In the genomic region with DNA sequence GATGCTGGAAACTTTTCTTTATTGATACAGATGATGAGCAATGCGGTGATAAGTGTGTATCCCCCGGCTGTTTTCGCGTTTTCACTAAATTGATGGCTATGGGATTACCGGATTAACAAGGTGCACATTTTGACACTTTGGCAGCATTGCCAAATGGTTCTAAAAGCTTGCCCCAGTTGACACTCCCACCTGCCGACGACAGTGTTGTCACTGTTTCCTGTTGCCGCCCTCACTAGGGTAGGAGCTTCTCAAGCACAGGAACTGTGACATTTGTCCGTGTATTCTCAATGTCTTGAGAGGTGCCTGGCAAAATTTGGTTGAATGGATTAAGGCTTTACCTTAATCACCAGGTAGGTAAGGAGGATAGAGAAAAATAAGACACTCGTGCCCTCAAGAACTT, we compare ENCODE assay signal across 8 cellular contexts. TPM values are rescaled to one million over a fixed set of nuclear protein-coding genes. Genes with fewer than 3 reads are reported as not detected.
DNase-seq lines count a peak whose midpoint lies in the region; ATAC-seq and TF ChIP-seq lines count a peak whose summit lies in the region.

No MANE protein-coding gene starts in this region.

- H3K36me3 Mint-ChIP-seq in CD14-positive monocyte (peaks cover 36 to 46% of the 10 kb centered on the region in 2 donors), type B pancreatic cell (peaks cover 5% of the 10 kb centered on the region)

- peak overlapping the region; percentile 73 to 86 for H3K4me3 Mint-ChIP-seq in CD14-positive monocyte
- no peak overlapping the region for H3K4me3 Mint-ChIP-seq in type B pancreatic cell

- H3K9me3 Mint-ChIP-seq in CD14-positive monocyte = no peaks in the 10 kb centered on the region
- H3K9me3 Mint-ChIP-seq in type B pancreatic cell = no peaks in the 10 kb centered on the region

- H3K27me3 Mint-ChIP-seq in CD14-positive monocyte (ENCODE audit: low read depth in 3 of 3) = peaks cover 0 to 5% (median 0%) of the 10 kb centered on the region in 3 donors
- H3K27me3 Mint-ChIP-seq in type B pancreatic cell = no peaks in the 10 kb centered on the region

- no peak for TF ChIP-seq CTCF in CD14-positive monocyte (IDR thresholded peaks at IDR 0.05)
- TF ChIP-seq CTCF in type B pancreatic cell (conservative IDR thresholded peaks at IDR 0.05) = no peak

- DNase-seq in CD14-positive monocyte (ENCODE audit: low spot score) = peak; percentile 88
- peak; percentile 81 for DNase-seq in NAMALWA (ENCODE audit: low spot score)
- peak; percentile 57 for DNase-seq in activated CD8-positive, alpha-beta memory T cell treated with anti-CD3 and anti-CD28 coated beads, Interleukin-2, amount 50 U/mL, for 24 hours (ENCODE audit: extremely low read depth)
- peak; percentile 16 to 48 for DNase-seq in lung microvascular endothelial cell (ENCODE audit: low read depth in 2 of 2)
- no peak for DNase-seq in type B pancreatic cell (ENCODE audit: extremely low spot score, unreplicated experiment)
- no peak for DNase-seq in nucleus accumbens (lab: John Stamatoyannopoulos, UW)
- DNase-seq in DMS 273 (lab: John Stamatoyannopoulos, UW; ENCODE audit: unreplicated experiment) = no peak

- ATAC-seq in GM18517 (IDR thresholded peaks at IDR 0.05; ENCODE audit: unreplicated experiment) = no peak

- intact Hi-C loops in CD14-positive monocyte (cut with micrococcal nuclease) = loop anchor here (2.0 to 10.0 kb wide), 4 partner anchors 77 to 244 kb away; a partner anchor contains a TSS

- H3K27ac Mint-ChIP-seq in CD14-positive monocyte (peak overlapping the region; percentile 98 to 100 (median 99)), type B pancreatic cell (peak overlapping the region; percentile 12)

- H3K4me1 Mint-ChIP-seq in CD14-positive monocyte (peaks cover 74% of the 10 kb centered on the region), type B pancreatic cell (ENCODE audit: unreplicated experiment) (peaks cover 27% of the 10 kb centered on the region)

RNA-seq across cellular contexts. Expression of a gene that starts 9.8 kb away (rescaled TPM):
- 1 to 10 TPM in 1 of 2 donors, under 1 TPM in 1; 0.88 to 2.4 TPM for polyA plus RNA-seq in CD14-positive monocyte
- total RNA-seq in lung microvascular endothelial cell (3.2 and 4.1 TPM in 2 replicates), type B pancreatic cell (ENCODE audit: low replicate concordance) (29.4 and 67.6 TPM in 2 replicates)

Comparison
In these comparisons a context has a peak if more than half of its experiments do, and no peak if none do; other contexts are left out.
1. DNase-seq: peak in CD14-positive monocyte (single experiment), NAMALWA (single experiment), activated CD8-positive, alpha-beta memory T cell treated with anti-CD3 and anti-CD28 coated beads, Interleukin-2, amount 50 U/mL, for 24 hours (single experiment) and lung microvascular endothelial cell (2 of 2); none in type B pancreatic cell (single experiment), nucleus accumbens (0 of 56) and DMS 273 (single experiment).